Comparison of ENCODE assay signal across 23 cellular contexts in genomic region chr16:24821129-24821528, GRCh38. TPM values are rescaled to one million over a fixed set of nuclear protein-coding genes. Genes with fewer than 3 reads are reported as not detected.
DNase-seq lines count a peak whose midpoint lies in the region; ATAC-seq and TF ChIP-seq lines count a peak whose summit lies in the region.
"Had no signal": no experiment of that assay in that cellular context is flagged by ENCODE, and none has a peak within 500 bp of the region (broad histone marks: within the 10 kb centered on the region; RNA-seq: fewer than 3 reads in every experiment).

No MANE protein-coding gene starts in this region.

- DNase-seq in NCI-H1105 treated with DMSO at 0.1 percent for 48 hours (lab: John Stamatoyannopoulos, UW) (peak; percentile 11), NCI-H1105 (lab: John Stamatoyannopoulos, UW) (no peak), NCI-H524 (lab: John Stamatoyannopoulos, UW) (peak; percentile 89 to 96), dorsolateral prefrontal cortex (no peak), neural crest cell (ENCODE audit: low read depth, low spot score) (no peak), NCI-H345 treated with DMSO at 0.1 percent for 48 hours (lab: John Stamatoyannopoulos, UW; ENCODE audit: unreplicated experiment) (no peak), germinal center (ENCODE audit: low spot score) (no peak)
- DNase-seq: activated CD4-positive, alpha-beta T cell treated with anti-CD3 and anti-CD28 coated beads for 48 hours; activated CD8-positive, alpha-beta memory T cell treated with anti-CD3 and anti-CD28 coated beads, Interleukin-2, amount 10 ng/mL, durations not matched to agents 7 days and 5 days; cortex of kidney; H7; Karpas-422; NCI-H748 treated with DMSO at 0.1 percent for 48 hours; psoas muscle; stimulated activated CD4-positive, alpha-beta T cell treated with anti-CD3 and anti-CD28 coated beads, Interleukin-15, amount 100 ng/mL, for 24 hours had no signal

- H3K27ac ChIP-seq in dorsolateral prefrontal cortex: peak overlapping the region in 46 of 59 donors; percentile 1 to 74 (median 56)
- H3K27ac ChIP-seq: 22Rv1, neutrophil, psoas muscle had no signal

- peak overlapping the region; percentile 57 for H3K27ac Mint-ChIP-seq in neural crest cell (ENCODE audit: unreplicated experiment)
- H3K27ac Mint-ChIP-seq: T-helper 2 cell treated with Interferon-gamma antibody and Interleukin-4, amounts not matched to agents 5 μg/mL and 100 μg/mL, for 36 hours had no signal

- ATAC-seq in GM19452 (IDR thresholded peaks at IDR 0.05; ENCODE audit: unreplicated experiment): no peak
- ATAC-seq: activated CD8-positive, alpha-beta memory T cell treated with anti-CD3 and anti-CD28 coated beads, Interleukin-2, amount 10 ng/mL, durations not matched to agents 7 days and 5 days; activated T-helper 17 cell treated with anti-CD3 and anti-CD28 coated beads, Interleukin-2, amount 50 U/mL, for 72 hours; psoas muscle had no signal

- TF ChIP-seq CTCF in dorsolateral prefrontal cortex (IDR thresholded peaks at IDR 0.05 in 54 of 56, conservative IDR thresholded peaks at IDR 0.05 in 2 of 56; ENCODE audit: low read depth in 1 of 56, partially characterized antibody in 56 of 56) (no peak), neural crest cell (conservative IDR thresholded peaks at IDR 0.05) (no peak)

- H3K36me3 Mint-ChIP-seq in neural crest cell (ENCODE audit: low read depth): peaks cover 12% of the 10 kb centered on the region

- H3K9me3 Mint-ChIP-seq in neural crest cell: no peaks in the 10 kb centered on the region
- H3K9me3 Mint-ChIP-seq: activated T-helper 17 cell treated with anti-CD3 and anti-CD28 coated beads, Interleukin-2, amount 50 U/mL, for 72 hours; T-helper 2 cell treated with Interferon-gamma antibody and Interleukin-4, amounts not matched to agents 5 μg/mL and 100 μg/mL, for 36 hours had no signal

- H3K4me1 Mint-ChIP-seq in neural crest cell: no peaks in the 10 kb centered on the region
- H3K4me1 Mint-ChIP-seq: activated T-helper 17 cell treated with anti-CD3 and anti-CD28 coated beads, Interleukin-2, amount 50 U/mL, for 72 hours had no signal

- intact Hi-C loops in dorsolateral prefrontal cortex (cut with DNase I): no loop called here

- no peaks in the 10 kb centered on the region for H3K27me3 Mint-ChIP-seq in neural crest cell (ENCODE audit: low read depth)
- H3K27me3 Mint-ChIP-seq: activated CD8-positive, alpha-beta memory T cell treated with anti-CD3 and anti-CD28 coated beads, Interleukin-2, amount 10 ng/mL, durations not matched to agents 7 days and 5 days; activated T-helper 17 cell treated with anti-CD3 and anti-CD28 coated beads, Interleukin-2, amount 50 U/mL, for 72 hours had no signal

- H3K4me3 ChIP-seq in dorsolateral prefrontal cortex: no peak overlapping the region
- H3K4me3 ChIP-seq: psoas muscle had no signal

- no peak overlapping the region for H3K4me3 Mint-ChIP-seq in neural crest cell
- H3K4me3 Mint-ChIP-seq: activated CD8-positive, alpha-beta memory T cell treated with anti-CD3 and anti-CD28 coated beads, Interleukin-2, amount 10 ng/mL, durations not matched to agents 7 days and 5 days; activated T-helper 17 cell treated with anti-CD3 and anti-CD28 coated beads, Interleukin-2, amount 50 U/mL, for 72 hours; T-helper 2 cell treated with Interferon-gamma antibody and Interleukin-4, amounts not matched to agents 5 μg/mL and 100 μg/mL, for 36 hours had no signal

- no peaks in the 10 kb centered on the region for H3K27me3 ChIP-seq in dorsolateral prefrontal cortex
- H3K27me3 ChIP-seq: neutrophil had no signal

RNA-seq across cellular contexts. Expression of gene SLC5A11, which starts 24.6 kb away (rescaled TPM):
- total RNA-seq in dorsolateral prefrontal cortex (100 to 1,000 TPM in 21 of 120 experiments, 10 to 100 TPM in 92, 1 to 10 TPM in 7; 2.6 to 281 (median 48.8) TPM), neural crest cell (not detected in 2 replicates)
- total RNA-seq: activated CD8-positive, alpha-beta memory T cell treated with anti-CD3 and anti-CD28 coated beads, Interleukin-2, amount 10 ng/mL, durations not matched to agents 7 days and 5 days; activated T-helper 17 cell treated with anti-CD3 and anti-CD28 coated beads, Interleukin-2, amount 50 U/mL, for 72 hours; bronchial epithelial cell; H7; lower leg skin; RPMI7951 had no signal

Comparison
In these comparisons a context has a peak if more than half of its experiments do, and no peak if none do; other contexts are left out.
1. DNase-seq: peak in NCI-H1105 treated with DMSO at 0.1 percent for 48 hours (single experiment) and NCI-H524 (2 of 2); none in NCI-H1105 (single experiment), dorsolateral prefrontal cortex (0 of 10), neural crest cell (single experiment), NCI-H345 treated with DMSO at 0.1 percent for 48 hours (single experiment) and germinal center (single experiment).